Comparison of ENCODE assay signal across 8 cellular contexts in genomic region chr2:101418704-101419663, GRCh38. TPM values are rescaled to one million over a fixed set of nuclear protein-coding genes. Genes with fewer than 3 reads are reported as not detected.
DNase-seq lines count a peak whose midpoint lies in the region; ATAC-seq and TF ChIP-seq lines count a peak whose summit lies in the region.

No MANE protein-coding gene starts in this region.

- H3K36me3 ChIP-seq in suprapubic skin: no peaks in the 10 kb centered on the region

- H3K36me3 Mint-ChIP-seq in natural killer cell treated with Interleukin-12 subunit alpha and Interleukin-12 subunit beta and Interleukin-15 and Interleukin-18, amount 100 ng/mL, for 72 hours: no peaks in the 10 kb centered on the region

- no peak overlapping the region for H3K4me3 Mint-ChIP-seq in natural killer cell treated with Interleukin-12 subunit alpha and Interleukin-12 subunit beta and Interleukin-15 and Interleukin-18, amount 100 ng/mL, for 72 hours

- H3K27ac ChIP-seq in AG04450 (ENCODE audit: low read depth, low read length) (no peak overlapping the region), suprapubic skin (no peak overlapping the region)

- TF ChIP-seq CTCF in AG04450 (IDR thresholded peaks at IDR 0.05; ENCODE audit: low read depth, low read length) (peak; percentile 86), suprapubic skin (IDR thresholded peaks at IDR 0.05) (peak; percentile 55 to 67)

- H3K27me3 Mint-ChIP-seq in natural killer cell treated with Interleukin-12 subunit alpha and Interleukin-12 subunit beta and Interleukin-15 and Interleukin-18, amount 100 ng/mL, for 72 hours: peaks cover 0 to 3% of the 10 kb centered on the region in 2 donors

- peak; percentile 68 to 75 for ATAC-seq in natural killer cell treated with Interleukin-12 subunit alpha and Interleukin-12 subunit beta and Interleukin-15 and Interleukin-18, amount 100 ng/mL, for 72 hours
- no peak for ATAC-seq in GM18907 (IDR thresholded peaks at IDR 0.05; ENCODE audit: unreplicated experiment)

- no peak for TF ChIP-seq POLR2A in erythroblast (IDR thresholded peaks at IDR 0.05; ENCODE audit: low read length)
- TF ChIP-seq POLR2A in suprapubic skin (IDR thresholded peaks at IDR 0.05): no peak

- CTCF ChIA-PET in AG04450 (lab: Charles Lee): interaction anchor here (0.7 to 3.0 kb wide), 43 partner anchors 9 to 1030 kb away, joined by 3 to 53 read pairs (median 4); partner anchors contain the start of gene MAP4K4

- H3K27me3 ChIP-seq in AG04450 (ENCODE audit: control insufficient read depth, insufficient read depth, low read length): no peaks in the 10 kb centered on the region
- H3K27me3 ChIP-seq in suprapubic skin: no peaks in the 10 kb centered on the region

- POLR2A ChIA-PET in AG04450 (lab: Yijun Ruan, JAX): no interaction called here

- DNase-seq in AG04450 (ENCODE audit: low read depth, low spot score) (peak; percentile 27), GM19238 (ENCODE audit: insufficient read length, low spot score) (peak; percentile 32), NCI-H82 treated with DMSO at 0.1 percent for 48 hours (lab: John Stamatoyannopoulos, UW; ENCODE audit: unreplicated experiment) (peak; percentile 16), erythroblast (lab: John Stamatoyannopoulos, UW) (peak; percentile 55 to 77), suprapubic skin (ENCODE audit: low spot score in 2 of 2) (no peak)
- DNase-seq in activated CD8-positive, alpha-beta memory T cell treated with anti-CD3 and anti-CD28 coated beads for 4 hours (ENCODE audit: low read depth in 2 of 2): peak; percentile 22 to 25
- DNase-seq in natural killer cell treated with Interleukin-12 subunit alpha and Interleukin-12 subunit beta and Interleukin-15 and Interleukin-18, amount 100 ng/mL, for 72 hours (ENCODE audit: low spot score): no peak

- H3K9me3 Mint-ChIP-seq in natural killer cell treated with Interleukin-12 subunit alpha and Interleukin-12 subunit beta and Interleukin-15 and Interleukin-18, amount 100 ng/mL, for 72 hours: no peaks in the 10 kb centered on the region

- H3K4me1 Mint-ChIP-seq in natural killer cell treated with Interleukin-12 subunit alpha and Interleukin-12 subunit beta and Interleukin-15 and Interleukin-18, amount 100 ng/mL, for 72 hours (ENCODE audit: low read depth in 2 of 2): no peaks in the 10 kb centered on the region

- TF ChIP-seq EP300 in suprapubic skin (IDR thresholded peaks at IDR 0.05): no peak

- 84% methylated on average over 20 of the region's 20 CpGs for WGBS in suprapubic skin

- H3K9me3 ChIP-seq in AG04450 (ENCODE audit: control insufficient read depth, insufficient read depth, low read length) (no peaks in the 10 kb centered on the region), suprapubic skin (no peaks in the 10 kb centered on the region)

- H3K4me3 ChIP-seq in AG04450 (ENCODE audit: low read depth, low read length) (no peak overlapping the region), suprapubic skin (no peak overlapping the region)

- peak overlapping the region in 1 of 2 donors; percentile 45 for H3K27ac Mint-ChIP-seq in natural killer cell treated with Interleukin-12 subunit alpha and Interleukin-12 subunit beta and Interleukin-15 and Interleukin-18, amount 100 ng/mL, for 72 hours

- H3K4me1 ChIP-seq in suprapubic skin: no peaks in the 10 kb centered on the region

RNA-seq across cellular contexts. Expression of gene CREG2, which starts 31.7 kb away (rescaled TPM):
- not detected in 2 replicates for polyA plus RNA-seq in AG04450 (2011; rRNA removed)
- polyA minus RNA-seq in AG04450 (2011; rRNA and poly(A)+ RNA removed): 0.04 TPM in 1 of 2 replicates, not detected in the other
- not detected for total RNA-seq in natural killer cell treated with Interleukin-12 subunit alpha and Interleukin-12 subunit beta and Interleukin-15 and Interleukin-18, amount 100 ng/mL, for 72 hours
- 1 to 10 TPM in 1 of 4 donors, under 1 TPM in 1, not detected in 2; 0.17 to 1.3 TPM for total RNA-seq in suprapubic skin

RNA-seq across cellular contexts. Expression of gene RFX8, which starts 55.9 kb away (rescaled TPM):
- 1.8 and 2.3 TPM in 2 replicates for polyA plus RNA-seq in AG04450 (2011; rRNA removed)
- 3.3 and 3.9 TPM in 2 replicates for polyA minus RNA-seq in AG04450 (2011; rRNA and poly(A)+ RNA removed)
- total RNA-seq in natural killer cell treated with Interleukin-12 subunit alpha and Interleukin-12 subunit beta and Interleukin-15 and Interleukin-18, amount 100 ng/mL, for 72 hours: 1 to 10 TPM; 2.1 to 2.2 TPM
- total RNA-seq in suprapubic skin: under 1 TPM in 1 of 4 donors, not detected in 3; 0.70 TPM

Comparison
In these comparisons a context has a peak if more than half of its experiments do, and no peak if none do; other contexts are left out.
1. DNase-seq: peak in AG04450 (single experiment), GM19238 (single experiment), NCI-H82 treated with DMSO at 0.1 percent for 48 hours (single experiment), activated CD8-positive, alpha-beta memory T cell treated with anti-CD3 and anti-CD28 coated beads for 4 hours (2 of 2) and erythroblast (2 of 2); none in natural killer cell treated with Interleukin-12 subunit alpha and Interleukin-12 subunit beta and Interleukin-15 and Interleukin-18, amount 100 ng/mL, for 72 hours (single experiment) and suprapubic skin (0 of 2).